In genomic region chr6:127843582-127843981, GRCh38 we compare ENCODE assay signal across 22 cellular contexts. TPM values are rescaled to one million over a fixed set of nuclear protein-coding genes. Genes with fewer than 3 reads are reported as not detected.
"Had no signal": no experiment of that assay in that cellular context is flagged by ENCODE, and none has a peak within 500 bp of the region (broad histone marks: within the 10 kb centered on the region; RNA-seq: fewer than 3 reads in every experiment).

No MANE protein-coding gene starts in this region.

- H3K4me1 Mint-ChIP-seq: mesothelial cell of epicardium; naive B cell; stimulated activated naive B cell treated with anti-CD40 and anti-IgM and Interleukin-4, amounts not matched to agents 10 μg/mL and 1 μg/mL and 100 μg/mL, for 72 hours had no signal

- H3K27ac Mint-ChIP-seq: mesothelial cell of epicardium; naive B cell; natural killer cell treated with Interleukin-12 subunit alpha and Interleukin-12 subunit beta and Interleukin-15 and Interleukin-18, amount 100 ng/mL, for 72 hours; progenitor cell of endocrine pancreas; stimulated activated naive B cell treated with anti-CD40 and anti-IgM and Interleukin-4, amounts not matched to agents 10 μg/mL and 1 μg/mL and 100 μg/mL, for 72 hours; stimulated activated naive CD8-positive, alpha-beta T cell treated with anti-CD3 and anti-CD28 coated beads, Interleukin-15, Interleukin-2, amounts not matched to agents 100 ng/mL and 50 ng/mL, for 24 hours; type B pancreatic cell had no signal

- H3K36me3 Mint-ChIP-seq: mesothelial cell of epicardium; naive B cell; stimulated activated naive B cell treated with anti-CD40 and anti-IgM and Interleukin-4, amounts not matched to agents 10 μg/mL and 1 μg/mL and 100 μg/mL, for 72 hours; type B pancreatic cell had no signal

- ATAC-seq: natural killer cell treated with Interleukin-12 subunit alpha and Interleukin-12 subunit beta and Interleukin-15 and Interleukin-18, amount 100 ng/mL, for 72 hours; right lobe of liver; stimulated activated naive B cell treated with anti-CD40 and anti-IgM and Interleukin-4, amounts not matched to agents 10 μg/mL and 1 μg/mL and 100 μg/mL, for 72 hours had no signal

- H3K4me3 Mint-ChIP-seq: mesothelial cell of epicardium; naive B cell; natural killer cell treated with Interleukin-12 subunit alpha and Interleukin-12 subunit beta and Interleukin-15 and Interleukin-18, amount 100 ng/mL, for 72 hours; stimulated activated naive B cell treated with anti-CD40 and anti-IgM and Interleukin-4, amounts not matched to agents 10 μg/mL and 1 μg/mL and 100 μg/mL, for 72 hours; stimulated activated naive CD8-positive, alpha-beta T cell treated with anti-CD3 and anti-CD28 coated beads, Interleukin-15, Interleukin-2, amounts not matched to agents 100 ng/mL and 50 ng/mL, for 24 hours; type B pancreatic cell had no signal

- H3K9me3 Mint-ChIP-seq: stimulated activated naive B cell treated with anti-CD40 and anti-IgM and Interleukin-4, amounts not matched to agents 10 μg/mL and 1 μg/mL and 100 μg/mL, for 72 hours; stimulated activated naive CD8-positive, alpha-beta T cell treated with anti-CD3 and anti-CD28 coated beads, Interleukin-15, Interleukin-2, amounts not matched to agents 100 ng/mL and 50 ng/mL, for 24 hours had no signal

- H3K27me3 Mint-ChIP-seq: naive B cell; progenitor cell of endocrine pancreas; stimulated activated naive B cell treated with anti-CD40 and anti-IgM and Interleukin-4, amounts not matched to agents 10 μg/mL and 1 μg/mL and 100 μg/mL, for 72 hours; stimulated activated naive CD8-positive, alpha-beta T cell treated with anti-CD3 and anti-CD28 coated beads, Interleukin-15, Interleukin-2, amounts not matched to agents 100 ng/mL and 50 ng/mL, for 24 hours; type B pancreatic cell had no signal

- DNase-seq: islet precursor cell; left ventricle myocardium inferior; mesendoderm; naive B cell; ovary; right lobe of liver; stimulated activated CD4-positive, alpha-beta T cell treated with anti-CD3 and anti-CD28 coated beads, Interleukin-1b, Interleukin-23, amount 100 ng/mL, for 48 hours; stimulated activated CD4-positive, alpha-beta T cell treated with anti-CD3 and anti-CD28 coated beads, Interleukin-2, amount 100 ng/mL, for 48 hours; stimulated activated naive B cell treated with anti-CD40 and anti-IgM and Interleukin-4, amounts not matched to agents 10 μg/mL and 1 μg/mL and 100 μg/mL, for 72 hours; substantia nigra; uterus had no signal

RNA-seq across cellular contexts. Expression of gene THEMIS, which starts 57.3 kb away (rescaled TPM):
- total RNA-seq: hepatocyte, kidney epithelial cell, mesothelial cell of epicardium, progenitor cell of endocrine pancreas, pulmonary artery endothelial cell, renal cortical epithelial cell, smooth muscle cell had no signal
- polyA plus RNA-seq: hepatocyte, neural cell, smooth muscle cell had no signal
